Comparison of ENCODE assay signal across 8 cellular contexts in the genomic region with DNA sequence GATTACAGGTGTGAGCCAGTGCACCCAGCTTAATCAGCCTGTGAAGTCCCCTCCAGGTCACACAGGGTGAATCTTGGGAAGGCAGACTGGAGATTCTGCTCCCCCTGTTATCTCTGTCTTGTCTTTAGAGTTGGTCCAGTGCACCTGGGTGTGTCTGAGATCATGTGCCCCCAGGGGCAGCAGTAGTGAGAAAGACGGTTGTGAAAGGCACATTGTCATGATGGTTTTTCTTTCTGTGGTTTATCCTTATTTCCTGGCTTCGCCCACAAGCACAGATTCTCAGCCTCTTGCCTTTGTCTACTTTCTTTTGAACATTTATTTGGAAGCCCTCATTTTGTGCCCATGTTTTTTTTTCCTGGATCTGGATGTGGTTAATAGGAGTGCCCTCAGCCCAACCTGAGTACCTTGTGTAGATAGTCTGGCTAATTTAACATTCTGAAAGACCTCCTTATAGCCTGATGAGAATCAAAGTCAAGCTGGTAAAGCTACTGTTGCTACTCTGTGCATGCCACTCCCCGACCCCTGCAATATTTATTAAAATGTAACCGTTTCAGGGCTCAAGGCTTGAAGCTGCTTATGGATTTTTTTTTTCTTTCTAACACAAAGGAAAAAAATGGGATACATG. TPM values are rescaled to one million over a fixed set of nuclear protein-coding genes. Genes with fewer than 3 reads are reported as not detected.
DNase-seq lines count a peak whose midpoint lies in the region; ATAC-seq, FAIRE-seq and TF ChIP-seq lines count a peak whose summit lies in the region.

No MANE protein-coding gene starts in this region.

- H3K27me3 ChIP-seq in GM06990 (replicated peaks; ENCODE audit: control insufficient read depth, insufficient read depth, low read length): no peaks in the 10 kb centered on the region
- H3K27me3 ChIP-seq in K562 (ENCODE audit: control insufficient read depth in 2 of 2, insufficient read depth in 2 of 2, low read length in 2 of 2): no peaks in the 10 kb centered on the region

- in situ Hi-C loops in K562 (cut with MboI): no loop called here

- H3K79me2 ChIP-seq in K562 (ENCODE audit: control insufficient read depth, insufficient read depth, low read length): peaks cover 96% of the 10 kb centered on the region

- no peak overlapping the region for H3K9ac ChIP-seq in K562 (ENCODE audit: insufficient read depth in 1 of 2, low read depth in 2 of 2, low read length in 2 of 2)
- H3K9ac ChIP-seq in kidney (ENCODE audit: low read length in 2 of 2): no peak overlapping the region

- no peak for TF ChIP-seq POLR2A in K562 (conservative IDR thresholded peaks at IDR 0.05)

- no peak for TF ChIP-seq RAD21 in K562 (CRISPR knock-in tag; conservative IDR thresholded peaks at IDR 0.05 in 1 of 2, IDR thresholded peaks at IDR 0.05 in 1 of 2)

- no peak overlapping the region for H2AFZ ChIP-seq in K562 (ENCODE audit: low read depth, low read length)

- DNase-seq in GM06990 (ENCODE audit: extremely low read depth, insufficient read length) (peak; percentile 49), K562 (ENCODE audit: extremely low read depth in 1 of 4, low spot score in 3 of 4) (peak in 1 of 4 experiments; percentile 47), kidney (no peak), 8988T (no peak)
- no peak for DNase-seq in activated effector memory CD4-positive, alpha-beta T cell treated with anti-CD3 and anti-CD28 coated beads, Interleukin-2, amount 50 U/mL, for 16 hours
- DNase-seq in stimulated activated CD4-positive, alpha-beta T cell treated with anti-CD3 and anti-CD28 coated beads, Interleukin-15, amount 100 ng/mL, for 24 hours: no peak

- no peak overlapping the region for H3K4me2 ChIP-seq in K562 (ENCODE audit: insufficient read depth, low read length)

- peaks cover 15 to 45% of the 10 kb centered on the region in 2 experiments for H3K4me1 ChIP-seq in K562 (replicated peaks in 1 of 2; ENCODE audit: control insufficient read depth in 2 of 2, insufficient read depth in 2 of 2, low read length in 2 of 2)
- H3K4me1 ChIP-seq in kidney (ENCODE audit: control insufficient read depth in 1 of 2, insufficient read depth in 1 of 2, low read depth in 1 of 2, low read length in 2 of 2): peaks cover 0 to 4% of the 10 kb centered on the region in 2 donors

- POLR2A ChIA-PET in K562 (lab: Yijun Ruan, JAX): no interaction called here

- H3K9me3 ChIP-seq in KOPT-K1 (ENCODE audit: insufficient read depth, low read length, poor library complexity, severe bottlenecking): no peaks in the 10 kb centered on the region
- H3K9me3 ChIP-seq in K562 (replicated peaks; ENCODE audit: control insufficient read depth, insufficient read depth, low read depth, low read length): no peaks in the 10 kb centered on the region
- H3K9me3 ChIP-seq in kidney (ENCODE audit: control insufficient read depth in 1 of 2, low read length in 2 of 2): no peaks in the 10 kb centered on the region

- H3K4me3 ChIP-seq in GM06990 (replicated peaks; ENCODE audit: low read depth, low read length) (no peak overlapping the region), K562 (no peak overlapping the region), kidney (ENCODE audit: low read length in 2 of 2) (no peak overlapping the region)

- H4K20me1 ChIP-seq in K562 (replicated peaks; ENCODE audit: control insufficient read depth, insufficient read depth, low read length): peaks cover 40% of the 10 kb centered on the region

- CTCF ChIA-PET in K562 (lab: Yijun Ruan, JAX; ENCODE audit: low intra/inter-chr PET ratio): no interaction called here

- FAIRE-seq in K562 (lab: Jason Lieb, UNC): no peak
- FAIRE-seq in kidney (lab: Jason Lieb, UNC): no peak

- 48% methylated on average over 4 of the region's 4 CpGs for WGBS in K562 (ENCODE audit: insufficient coverage, low coverage, missing lambda C conversion rate)

- TF ChIP-seq EP300 in K562 (IDR thresholded peaks at IDR 0.05; ENCODE audit: low read length): no peak

- intact Hi-C loops in K562 (cut with micrococcal nuclease) (no loop called here), kidney (cut with DNase I) (no loop called here)

- no TSS peak for BruUV-seq in K562 (replicated peaks; lab: Mats Ljungman, UMichigan)

- TF ChIP-seq CTCF in GM06990 (IDR thresholded peaks at IDR 0.05; ENCODE audit: insufficient read depth, low read length, poor library complexity, severe bottlenecking) (no peak), K562 (IDR thresholded peaks at IDR 0.05 in 2 of 3, conservative IDR thresholded peaks at IDR 0.05 in 1 of 3; ENCODE audit: insufficient read depth in 2 of 3, low read depth in 1 of 3, low read length in 3 of 3) (no peak), kidney (IDR thresholded peaks at IDR 0.05; ENCODE audit: borderline replicate concordance, extremely low read depth, insufficient read depth) (no peak)

- no peaks in the 10 kb centered on the region; the same call in 1 of the 2 replicates for H3K36me3 ChIP-seq in GM06990 (ENCODE audit: control insufficient read depth, insufficient read depth, low read length)
- H3K36me3 ChIP-seq in KOPT-K1 (ENCODE audit: insufficient read depth, low read length): no peaks in the 10 kb centered on the region
- peaks cover 6% of the 10 kb centered on the region; the same call in 2 of the 3 replicates for H3K36me3 ChIP-seq in K562 (ENCODE audit: control insufficient read depth, insufficient read depth, low read length)
- no peaks in the 10 kb centered on the region for H3K36me3 ChIP-seq in kidney (ENCODE audit: control insufficient read depth in 1 of 2, insufficient read depth in 2 of 2, low read length in 2 of 2)

- ATAC-seq in GM21576 (IDR thresholded peaks at IDR 0.05; ENCODE audit: unreplicated experiment) (peak; percentile 79), K562 (peak; percentile 15; the same call in 2 of the 3 replicates)

- peaks cover 5% of the 10 kb centered on the region for H3K9me1 ChIP-seq in K562 (ENCODE audit: control insufficient read depth, insufficient read depth, low read length)

- H3K27ac ChIP-seq in KOPT-K1 (ENCODE audit: low read depth, low read length, poor library complexity, severe bottlenecking): peak overlapping the region; percentile 96
- no peak overlapping the region for H3K27ac ChIP-seq in K562 (ENCODE audit: extremely low read depth, low read depth, low read length)
- H3K27ac ChIP-seq in kidney (ENCODE audit: low read depth in 2 of 2, low read length in 2 of 2): no peak overlapping the region

TF ChIP-seq in K562, 482 proteins besides CTCF, POLR2A, EP300 and RAD21 (continues in another document):
- TF ChIP-seq LARP7 (IDR thresholded peaks at IDR 0.05) (no peak), MECOM (CRISPR knock-in tag; IDR thresholded peaks at IDR 0.05) (peak; percentile 88), ZNF764 (CRISPR knock-in tag; IDR thresholded peaks at IDR 0.05; ENCODE audit: low read depth) (no peak)

RNA-seq across cellular contexts. Expression of a gene that starts 23.7 kb away (rescaled TPM):
- total RNA-seq in K562 (2011; cell fraction: chromatin; rRNA removed; ENCODE audit: low replicate concordance): 52.8 and 60.6 TPM in 2 replicates
- total RNA-seq in K562 (2011; cell fraction: nucleolus; rRNA removed): 42.2 and 49.3 TPM in 2 replicates
- 54.6 and 75.2 TPM in 2 replicates for total RNA-seq in K562 (2011; cell fraction: nucleoplasm; rRNA removed)
- total RNA-seq in K562 (2014; rRNA removed): 145 and 159 TPM in 2 replicates
- total RNA-seq in K562 (2014; rRNA removed; fragmentation: Illumina TruSeq; extraction: Trizol): 59.0 and 78.5 TPM in 2 replicates
- 71.6 and 73.9 TPM in 2 replicates for total RNA-seq in K562 (2015; rRNA removed; fragmentation: Illumina TruSeq; extraction: Trizol)
- total RNA-seq in K562 (2021): 95.9 and 98.2 TPM in 2 replicates
- polyA plus RNA-seq in K562 (2011; rRNA removed): 90.5 and 103 TPM in 2 replicates
- polyA plus RNA-seq in K562 (2011; cell fraction: cytosol; rRNA removed): 121 and 167 TPM in 2 replicates
- 54.4 and 62.7 TPM in 2 replicates for polyA plus RNA-seq in K562 (2011; cell fraction: nucleus; rRNA removed)
- polyA plus RNA-seq in K562 (2012): 49.6 and 96.6 TPM in 2 replicates
- polyA plus RNA-seq in K562 (2014; fragmentation: Illumina TruSeq; extraction: Trizol): 95.8 and 111 TPM in 2 replicates
- polyA plus RNA-seq in K562 (2014; fragmentation: Nextera tagmentation; extraction: Ambion mirVana): 10 to 100 TPM; 84.6 to 86.7 TPM
- polyA plus RNA-seq in K562 (2014; rRNA removed): 104 and 122 TPM in 2 replicates
- polyA minus RNA-seq in K562 (2011; rRNA and poly(A)+ RNA removed): 98.7 and 137 TPM in 2 replicates
- 61.1 and 70.9 TPM in 2 replicates for polyA minus RNA-seq in K562 (2011; cell fraction: cytosol; rRNA and poly(A)+ RNA removed)
- 28.7 and 32.3 TPM in 2 replicates for polyA minus RNA-seq in K562 (2011; cell fraction: nucleus; rRNA and poly(A)+ RNA removed)
- 18.7 TPM for total RNA-seq in kidney
- polyA plus RNA-seq in kidney (ENCODE audit: insufficient read depth, low read depth, low replicate concordance): 8.2 TPM
